Comparison of ENCODE assay signal across 14 cellular contexts in genomic region chr11:46635557-46636139, GRCh38. TPM values are rescaled to one million over a fixed set of nuclear protein-coding genes. Genes with fewer than 3 reads are reported as not detected.
DNase-seq lines count a peak whose midpoint lies in the region; ATAC-seq and TF ChIP-seq lines count a peak whose summit lies in the region.
"Had no signal": no experiment of that assay in that cellular context is flagged by ENCODE, and none has a peak within 500 bp of the region (broad histone marks: within the 10 kb centered on the region; RNA-seq: fewer than 3 reads in every experiment).

No MANE protein-coding gene starts in this region.

- H3K36me3 ChIP-seq in SK-N-MC (ENCODE audit: insufficient read depth, low read length) (0 out of 2 replicates have a peak, but pooled peaks cover under 1% of the 10 kb centered on the region), osteoblast (ENCODE audit: insufficient read depth, low read length) (peaks cover 8% of the 10 kb centered on the region)
- peaks cover 31% of the 10 kb centered on the region for H3K36me3 ChIP-seq in effector memory CD4-positive, alpha-beta T cell (ENCODE audit: control insufficient read depth, insufficient read depth, low read length)
- H3K36me3 ChIP-seq: HAP-1 had no signal

- H3K4me3 ChIP-seq in SK-N-MC (no peak overlapping the region), dorsolateral prefrontal cortex (no peak overlapping the region), osteoblast (ENCODE audit: insufficient read depth, low read length) (no peak overlapping the region)
- H3K4me3 ChIP-seq in effector memory CD4-positive, alpha-beta T cell (ENCODE audit: insufficient read depth, low read depth, low read length, poor library complexity, severe bottlenecking) = no peak overlapping the region
- H3K4me3 ChIP-seq: BLaER1 treated with 17β-estradiol and CSF1 and Interleukin-3, amounts not matched to agents 10 nM and 100 nM; HAP-1 had no signal

- H3K27me3 ChIP-seq in dorsolateral prefrontal cortex (no peaks in the 10 kb centered on the region), osteoblast (ENCODE audit: insufficient read depth, low read length) (no peaks in the 10 kb centered on the region)
- no peaks in the 10 kb centered on the region for H3K27me3 ChIP-seq in effector memory CD4-positive, alpha-beta T cell (replicated peaks; ENCODE audit: control insufficient read depth, insufficient read depth, low read length, poor library complexity, severe bottlenecking)
- H3K27me3 ChIP-seq: BLaER1 treated with 17β-estradiol and CSF1 and Interleukin-3, amounts not matched to agents 10 nM and 100 nM had no signal

- no peak overlapping the region for H3K9ac ChIP-seq in SK-N-MC (ENCODE audit: insufficient read length)
- H3K9ac ChIP-seq: BLaER1 treated with 17β-estradiol and CSF1 and Interleukin-3, amounts not matched to agents 10 nM and 100 nM had no signal

- ATAC-seq in GM21528 (IDR thresholded peaks at IDR 0.05; ENCODE audit: low FRiP score, unreplicated experiment) = no peak

- DNase-seq in SK-N-MC (ENCODE audit: low read depth, low spot score) (no peak), dorsolateral prefrontal cortex (no peak), medulla oblongata (ENCODE audit: extremely low spot score) (peak; percentile 32), substantia nigra (lab: John Stamatoyannopoulos, UW) (no peak), RWPE1 (ENCODE audit: low spot score) (no peak), osteoblast (ENCODE audit: insufficient read length, low spot score, missing footprints) (no peak)
- no peak for DNase-seq in effector memory CD4-positive, alpha-beta T cell
- DNase-seq: ACHN; CD4-positive, CD25-positive, alpha-beta regulatory T cell; DMS79; IMR-90 had no signal

- H4K20me1 ChIP-seq in osteoblast (ENCODE audit: insufficient read depth, low read length) = peaks cover 6% of the 10 kb centered on the region

- H3K4me1 ChIP-seq in effector memory CD4-positive, alpha-beta T cell (ENCODE audit: control insufficient read depth, insufficient read depth, low read length, poor library complexity, severe bottlenecking) = no peaks in the 10 kb centered on the region
- H3K4me1 ChIP-seq in osteoblast (ENCODE audit: insufficient read depth, low read length) = no peaks in the 10 kb centered on the region

- POLR2A ChIA-PET in RWPE1 (lab: Yijun Ruan, JAX; ENCODE audit: low non-redundant PET) = no interaction called here

- intact Hi-C loops in dorsolateral prefrontal cortex (cut with DNase I) = no loop called here

- peaks cover 6% of the 10 kb centered on the region for H3K79me2 ChIP-seq in osteoblast (ENCODE audit: insufficient read depth, low read length)

- no peak overlapping the region for H2AFZ ChIP-seq in osteoblast (ENCODE audit: low read length)

- H3K9me3 ChIP-seq in SK-N-MC (ENCODE audit: low read depth, low read length) (no peaks in the 10 kb centered on the region), osteoblast (ENCODE audit: low read depth, low read length) (no peaks in the 10 kb centered on the region)
- no peaks in the 10 kb centered on the region for H3K9me3 ChIP-seq in effector memory CD4-positive, alpha-beta T cell (ENCODE audit: control insufficient read depth, low read length)
- H3K9me3 ChIP-seq: BLaER1 treated with 17β-estradiol and CSF1 and Interleukin-3, amounts not matched to agents 10 nM and 100 nM; HAP-1 had no signal

- H3K27ac ChIP-seq in SK-N-MC (peak overlapping the region; percentile 36; the same call in 1 of the 2 replicates), dorsolateral prefrontal cortex (peak overlapping the region in 58 of 59 donors; percentile 2 to 100 (median 80)), substantia nigra (ENCODE audit: low read depth, low read length, poor library complexity, severe bottlenecking) (peak overlapping the region; percentile 77), RWPE1 (no peak overlapping the region), osteoblast (ENCODE audit: low read depth, low read length) (no peak overlapping the region)
- H3K27ac ChIP-seq in effector memory CD4-positive, alpha-beta T cell (ENCODE audit: insufficient read depth, low read length, poor library complexity, severe bottlenecking) = no peak overlapping the region
- H3K27ac ChIP-seq: BLaER1 treated with 17β-estradiol and CSF1 and Interleukin-3, amounts not matched to agents 10 nM and 100 nM had no signal

- no peak for TF ChIP-seq CTCF in dorsolateral prefrontal cortex (IDR thresholded peaks at IDR 0.05 in 54 of 56, conservative IDR thresholded peaks at IDR 0.05 in 2 of 56; ENCODE audit: low read depth in 1 of 56, partially characterized antibody in 56 of 56)
- TF ChIP-seq CTCF in RWPE1 (conservative IDR thresholded peaks at IDR 0.05; ENCODE audit: low read depth) = no peak
- no peak for TF ChIP-seq CTCF in osteoblast (IDR thresholded peaks at IDR 0.05; ENCODE audit: extremely low read depth, low read depth, low read length)

- CTCF ChIA-PET in RWPE1 (lab: Yijun Ruan, JAX) = no interaction called here

- no peak overlapping the region for H3K4me2 ChIP-seq in osteoblast (ENCODE audit: insufficient read depth, low read length)
- H3K4me2 ChIP-seq: BLaER1 treated with 17β-estradiol and CSF1 and Interleukin-3, amounts not matched to agents 10 nM and 100 nM had no signal

RNA-seq across cellular contexts. Expression of gene ATG13, which starts 18.3 kb away (rescaled TPM):
- total RNA-seq in dorsolateral prefrontal cortex = 100 to 1,000 TPM; 107 to 201 (median 150) TPM
- 70.9 and 71.9 TPM in 2 replicates for total RNA-seq in osteoblast

RNA-seq across cellular contexts. Expression of gene HARBI1, which starts 18.6 kb away (rescaled TPM):
- 10 to 100 TPM in 23 of 120 experiments, 1 to 10 TPM in 97; 4.5 to 29.2 (median 8.0) TPM for total RNA-seq in dorsolateral prefrontal cortex
- total RNA-seq in osteoblast = 5.8 and 6.2 TPM in 2 replicates

RNA-seq across cellular contexts. Expression of gene AMBRA1, which starts 41.8 kb away (rescaled TPM):
- 10 to 100 TPM; 38.0 to 80.2 (median 50.1) TPM for total RNA-seq in dorsolateral prefrontal cortex
- 29.7 and 30.4 TPM in 2 replicates for total RNA-seq in osteoblast

Comparison
In these comparisons a context has a peak if more than half of its experiments do, and no peak if none do; other contexts are left out.
1. H3K27ac ChIP-seq: peak in SK-N-MC (single experiment), dorsolateral prefrontal cortex (58 of 59) and substantia nigra (single experiment); none in RWPE1 (single experiment), effector memory CD4-positive, alpha-beta T cell (single experiment) and osteoblast (single experiment).